In the genomic region with DNA sequence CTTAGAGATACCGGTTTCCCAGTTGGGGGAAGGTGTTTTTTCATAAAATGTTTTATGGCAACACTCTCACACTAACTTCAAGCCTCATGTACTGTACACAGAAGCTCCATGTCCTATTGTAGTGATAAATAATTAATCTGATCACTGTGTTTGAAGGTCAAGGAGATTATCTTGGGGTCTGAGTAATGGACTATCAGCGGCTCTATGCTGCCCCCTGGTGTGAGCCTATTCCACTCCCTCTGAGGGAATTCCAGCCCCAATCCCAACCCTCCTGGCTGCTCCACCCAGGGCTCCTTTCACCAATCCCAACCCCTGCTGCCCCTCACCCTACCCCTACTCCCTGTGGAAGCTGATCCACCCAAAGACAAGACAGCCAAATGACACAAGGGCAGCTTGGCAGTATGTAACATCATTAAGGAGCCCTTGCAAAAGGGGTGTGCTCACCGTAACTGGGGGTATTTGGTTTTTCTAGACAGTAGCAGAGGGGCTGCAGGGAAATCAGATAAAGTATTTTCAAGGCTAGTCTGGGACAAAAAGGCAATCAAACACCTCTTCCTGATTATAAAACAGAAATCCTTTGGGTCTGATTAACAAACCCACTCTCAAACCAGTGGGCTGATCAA, we compare ENCODE assay signal across 8 cellular contexts. TPM values are rescaled to one million over a fixed set of nuclear protein-coding genes. Genes with fewer than 3 reads are reported as not detected.
A peak's percentile ranks its signal among the peaks of the same experiment; 100 is the strongest.
DNase-seq lines count a peak whose midpoint lies in the region; ATAC-seq and TF ChIP-seq lines count a peak whose summit lies in the region.

No MANE protein-coding gene starts in this region.

- no peaks in the 10 kb centered on the region for H3K27me3 ChIP-seq in prostate gland (replicated peaks; ENCODE audit: insufficient read depth)

- intact Hi-C loops in head of caudate nucleus (cut with DNase I) (loop anchor here (5.0 kb wide), 1 partner anchor 64 kb away; no protein-coding TSS in a partner anchor), prostate gland (cut with DNase I) (loop anchor here (1.0 kb wide), 1 partner anchor 63 kb away; no protein-coding TSS in a partner anchor)

- ATAC-seq in HG03108 (IDR thresholded peaks at IDR 0.05; ENCODE audit: unreplicated experiment) = no peak
- no peak for ATAC-seq in GM21723 (IDR thresholded peaks at IDR 0.05; ENCODE audit: unreplicated experiment)

- H3K4me1 ChIP-seq in prostate gland (replicated peaks) = no peaks in the 10 kb centered on the region

- no peaks in the 10 kb centered on the region for H3K9me3 ChIP-seq in prostate gland

- WGBS in prostate gland = 40% methylated on average over 3 of the region's 3 CpGs

- H3K36me3 ChIP-seq in prostate gland = peaks cover 0 to 12% of the 10 kb centered on the region in 2 donors

- peak; percentile 31 for DNase-seq in 8988T
- DNase-seq in GM10266 (ENCODE audit: extremely low spot score) = peak; percentile 51
- peak; percentile 30 for DNase-seq in NCI-H460 (ENCODE audit: extremely low read depth, low read depth)
- peak; percentile 48 to 57 for DNase-seq in activated T-cell treated with anti-CD3 and anti-CD28 coated beads, Interleukin-2, amount 50 U/mL, for 48 hours
- DNase-seq in head of caudate nucleus = peak; percentile 44 to 88 (median 74)
- DNase-seq in prostate gland (ENCODE audit: low spot score) = peak; percentile 54

- TF ChIP-seq CTCF in GM10266 (IDR thresholded peaks at IDR 0.05; ENCODE audit: control insufficient read depth, insufficient read depth, low read depth, missing control alignments) = peak; percentile 64
- peak; percentile 60 to 81 (median 77) for TF ChIP-seq CTCF in prostate gland (IDR thresholded peaks at IDR 0.05)

- TF ChIP-seq POLR2A in prostate gland (IDR thresholded peaks at IDR 0.05) = no peak

- H3K4me3 ChIP-seq in prostate gland = no peak overlapping the region

- peak overlapping the region in 1 of 2 donors; percentile 8 for H3K27ac ChIP-seq in prostate gland

RNA-seq across cellular contexts. Expression of gene HPS4, which starts 22.3 kb away (rescaled TPM):
- 25.7 and 28.5 TPM in 2 replicates for total RNA-seq in NCI-H460 (2014; rRNA removed; shearing (Covaris generic))
- polyA plus RNA-seq in NCI-H460 (2014; cell fraction: nucleus; rRNA removed) = 38.8 and 42.5 TPM in 2 replicates
- 10 to 100 TPM; 25.3 to 83.9 TPM for total RNA-seq in prostate gland

RNA-seq across cellular contexts. Expression of gene SRRD, which starts 22.4 kb away (rescaled TPM):
- total RNA-seq in NCI-H460 (2014; rRNA removed; shearing (Covaris generic)) = 20.2 and 20.7 TPM in 2 replicates
- 9.8 and 24.2 TPM in 2 replicates for polyA plus RNA-seq in NCI-H460 (2014; cell fraction: nucleus; rRNA removed)
- 10 to 100 TPM; 15.2 to 24.4 TPM for total RNA-seq in prostate gland

RNA-seq across cellular contexts. Expression of gene ASPHD2, which starts 32.2 kb away (rescaled TPM):
- total RNA-seq in NCI-H460 (2014; rRNA removed; shearing (Covaris generic)) = 0.49 and 0.77 TPM in 2 replicates
- 0.04 and 0.17 TPM in 2 replicates for polyA plus RNA-seq in NCI-H460 (2014; cell fraction: nucleus; rRNA removed)
- 1 to 10 TPM; 1.4 to 3.6 TPM for total RNA-seq in prostate gland

RNA-seq across cellular contexts. Expression of gene TFIP11, which starts 51.0 kb away (rescaled TPM):
- 15.3 and 16.4 TPM in 2 replicates for total RNA-seq in NCI-H460 (2014; rRNA removed; shearing (Covaris generic))
- 21.8 and 48.7 TPM in 2 replicates for polyA plus RNA-seq in NCI-H460 (2014; cell fraction: nucleus; rRNA removed)
- 10 to 100 TPM; 21.9 to 33.2 TPM for total RNA-seq in prostate gland
